8 cellular contexts compared by ENCODE assay signal in genomic region chr1:38047603-38048146, GRCh38. TPM values are rescaled to one million over a fixed set of nuclear protein-coding genes. Genes with fewer than 3 reads are reported as not detected.
A peak's percentile ranks its signal among the peaks of the same experiment; 100 is the strongest.
DNase-seq lines count a peak whose midpoint lies in the region; ATAC-seq lines count a peak whose summit lies in the region.

No MANE protein-coding gene starts in this region.

- H3K27me3 Mint-ChIP-seq in natural killer cell treated with Interleukin-12 subunit alpha and Interleukin-12 subunit beta and Interleukin-15 and Interleukin-18, amount 100 ng/mL, for 72 hours, result peaks cover 13 to 26% of the 10 kb centered on the region in 2 donors

- H3K4me1 Mint-ChIP-seq in natural killer cell treated with Interleukin-12 subunit alpha and Interleukin-12 subunit beta and Interleukin-15 and Interleukin-18, amount 100 ng/mL, for 72 hours (ENCODE audit: low read depth in 2 of 2), result peaks cover 10 to 12% of the 10 kb centered on the region in 2 donors

- no peaks in the 10 kb centered on the region for H3K36me3 ChIP-seq in BLaER1
- no peaks in the 10 kb centered on the region for H3K36me3 ChIP-seq in MG63
- H3K36me3 ChIP-seq in effector memory CD4-positive, alpha-beta T cell (ENCODE audit: control insufficient read depth, insufficient read depth, low read length), result no peaks in the 10 kb centered on the region

- H3K27ac ChIP-seq in BLaER1, result no peak overlapping the region
- no peak overlapping the region for H3K27ac ChIP-seq in effector memory CD4-positive, alpha-beta T cell (ENCODE audit: insufficient read depth, low read length, poor library complexity, severe bottlenecking)

- no peaks in the 10 kb centered on the region for H3K9me3 Mint-ChIP-seq in natural killer cell treated with Interleukin-12 subunit alpha and Interleukin-12 subunit beta and Interleukin-15 and Interleukin-18, amount 100 ng/mL, for 72 hours

- no peak for ATAC-seq in natural killer cell treated with Interleukin-12 subunit alpha and Interleukin-12 subunit beta and Interleukin-15 and Interleukin-18, amount 100 ng/mL, for 72 hours
- ATAC-seq in HG03520 (IDR thresholded peaks at IDR 0.05; ENCODE audit: unreplicated experiment) (no peak), HG03432 (IDR thresholded peaks at IDR 0.05; ENCODE audit: unreplicated experiment) (no peak)

- peaks cover 52% of the 10 kb centered on the region for H4K20me1 ChIP-seq in BLaER1

- H3K4me1 ChIP-seq in BLaER1, result peaks cover 18% of the 10 kb centered on the region
- peaks cover 18% of the 10 kb centered on the region for H3K4me1 ChIP-seq in effector memory CD4-positive, alpha-beta T cell (ENCODE audit: control insufficient read depth, insufficient read depth, low read length, poor library complexity, severe bottlenecking)

- H3K4me3 Mint-ChIP-seq in natural killer cell treated with Interleukin-12 subunit alpha and Interleukin-12 subunit beta and Interleukin-15 and Interleukin-18, amount 100 ng/mL, for 72 hours, result peak overlapping the region; percentile 75

- H3K36me3 Mint-ChIP-seq in natural killer cell treated with Interleukin-12 subunit alpha and Interleukin-12 subunit beta and Interleukin-15 and Interleukin-18, amount 100 ng/mL, for 72 hours, result no peaks in the 10 kb centered on the region

- H3K4me2 ChIP-seq in BLaER1, result peak overlapping the region; percentile 99

- no peak overlapping the region for H3K9ac ChIP-seq in BLaER1

- H3K9me3 ChIP-seq in BLaER1, result no peaks in the 10 kb centered on the region
- no peaks in the 10 kb centered on the region for H3K9me3 ChIP-seq in MG63
- H3K9me3 ChIP-seq in effector memory CD4-positive, alpha-beta T cell (ENCODE audit: control insufficient read depth, low read length), result no peaks in the 10 kb centered on the region

- H3K4me3 ChIP-seq in BLaER1, result peak overlapping the region; percentile 73
- H3K4me3 ChIP-seq in MG63, result peak overlapping the region; percentile 58
- peak overlapping the region; percentile 62 for H3K4me3 ChIP-seq in effector memory CD4-positive, alpha-beta T cell (ENCODE audit: insufficient read depth, low read depth, low read length, poor library complexity, severe bottlenecking)

- no peak overlapping the region for H3K27ac Mint-ChIP-seq in natural killer cell treated with Interleukin-12 subunit alpha and Interleukin-12 subunit beta and Interleukin-15 and Interleukin-18, amount 100 ng/mL, for 72 hours

- peaks cover 61% of the 10 kb centered on the region for H3K27me3 ChIP-seq in BLaER1
- H3K27me3 ChIP-seq in MG63, result peaks cover 14% of the 10 kb centered on the region
- peaks cover 22% of the 10 kb centered on the region for H3K27me3 ChIP-seq in effector memory CD4-positive, alpha-beta T cell (replicated peaks; ENCODE audit: control insufficient read depth, insufficient read depth, low read length, poor library complexity, severe bottlenecking)

- DNase-seq in MG63, result no peak
- no peak for DNase-seq in effector memory CD4-positive, alpha-beta T cell
- DNase-seq in natural killer cell treated with Interleukin-12 subunit alpha and Interleukin-12 subunit beta and Interleukin-15 and Interleukin-18, amount 100 ng/mL, for 72 hours (ENCODE audit: low spot score), result peak; percentile 28
- DNase-seq in kidney tubule cell (ENCODE audit: low spot score), result no peak
- no peak for DNase-seq in NCI-H69 (lab: John Stamatoyannopoulos, UW)

RNA-seq across cellular contexts. Expression of gene POU3F1, which starts 1.1 kb away (rescaled TPM):
- not detected in 2 replicates for total RNA-seq in MG63 (2014; rRNA removed; shearing (Covaris generic); ENCODE audit: low replicate concordance)
- under 1 TPM; 0.50 to 0.93 TPM for total RNA-seq in natural killer cell treated with Interleukin-12 subunit alpha and Interleukin-12 subunit beta and Interleukin-15 and Interleukin-18, amount 100 ng/mL, for 72 hours

RNA-seq across cellular contexts. Expression of gene UTP11, which starts 35.1 kb away (rescaled TPM):
- 101 and 200 TPM in 2 replicates for total RNA-seq in MG63 (2014; rRNA removed; shearing (Covaris generic); ENCODE audit: low replicate concordance)
- total RNA-seq in natural killer cell treated with Interleukin-12 subunit alpha and Interleukin-12 subunit beta and Interleukin-15 and Interleukin-18, amount 100 ng/mL, for 72 hours, result 10 to 100 TPM; 59.9 to 60.0 TPM

RNA-seq across cellular contexts. Expression of gene FHL3, which starts 42.4 kb away (rescaled TPM):
- total RNA-seq in MG63 (2014; rRNA removed; shearing (Covaris generic); ENCODE audit: low replicate concordance), result 13.7 and 26.0 TPM in 2 replicates
- total RNA-seq in natural killer cell treated with Interleukin-12 subunit alpha and Interleukin-12 subunit beta and Interleukin-15 and Interleukin-18, amount 100 ng/mL, for 72 hours, result 10 to 100 TPM; 24.5 TPM

RNA-seq across cellular contexts. Expression of gene SF3A3, which starts 57.9 kb away (rescaled TPM):
- 91.1 and 159 TPM in 2 replicates for total RNA-seq in MG63 (2014; rRNA removed; shearing (Covaris generic); ENCODE audit: low replicate concordance)
- total RNA-seq in natural killer cell treated with Interleukin-12 subunit alpha and Interleukin-12 subunit beta and Interleukin-15 and Interleukin-18, amount 100 ng/mL, for 72 hours, result 100 to 1,000 TPM in 1 of 2 donors, 10 to 100 TPM in 1; 90.7 to 174 TPM
